In the genomic region with DNA sequence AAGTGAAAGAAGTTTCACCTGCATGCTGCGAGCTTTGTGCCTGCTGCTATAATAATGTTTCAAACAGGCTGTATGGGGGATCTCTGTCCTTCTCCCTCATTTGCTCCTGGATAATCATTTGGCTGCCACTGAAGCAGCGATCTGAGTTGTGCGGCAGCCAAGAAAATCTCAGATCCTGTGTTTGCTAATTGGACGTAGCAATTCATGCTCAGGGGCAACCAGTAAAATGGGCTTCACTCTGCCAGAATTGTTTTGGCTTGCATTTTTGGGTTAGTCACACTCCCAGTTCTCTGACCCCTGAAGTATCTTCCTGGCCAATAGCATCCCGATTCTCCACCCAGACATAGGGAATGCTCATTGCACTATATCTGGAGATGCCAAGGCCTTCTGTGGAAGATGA, we compare ENCODE assay signal across 24 cellular contexts.
"Had no signal": no experiment of that assay in that cellular context is flagged by ENCODE, and none has a peak within 500 bp of the region (broad histone marks: within the 10 kb centered on the region; RNA-seq: fewer than 3 reads in every experiment).

No MANE protein-coding gene starts in this region.

- H3K36me3 ChIP-seq: cardiac muscle cell, gastrocnemius medialis, left ventricle myocardium inferior, neural progenitor cell, right atrium auricular region, thoracic aorta had no signal

- FAIRE-seq: urothelium cell line had no signal

- ATAC-seq: activated CD4-positive, alpha-beta T cell treated with anti-CD3 and anti-CD28 coated beads for 36 hours; activated CD8-positive, alpha-beta T cell treated with anti-CD3 and anti-CD28 coated beads, Interleukin-2, amount 10 ng/mL, durations not matched to agents 7 days and 5 days; activated naive CD4-positive, alpha-beta T cell treated with anti-CD3 and anti-CD28 coated beads, Interleukin-2, amount 50 U/mL, for 72 hours; activated T-cell treated with anti-CD3 and anti-CD28 coated beads, Interleukin-2, amount 50 U/mL, for 72 hours; effector memory CD8-positive, alpha-beta T cell; gastrocnemius medialis; natural killer cell had no signal

- H3K4me3 ChIP-seq: cardiac muscle cell, gastrocnemius medialis, left ventricle myocardium inferior, lung, neural progenitor cell, right atrium auricular region, thoracic aorta had no signal

- H3K27ac ChIP-seq: cardiac muscle cell, gastrocnemius medialis, left ventricle myocardium inferior, neural progenitor cell, right atrium auricular region, thoracic aorta had no signal

- H3K4me2 ChIP-seq: neural progenitor cell had no signal

- H3K9me3 ChIP-seq: gastrocnemius medialis, left ventricle myocardium inferior, right atrium auricular region, thoracic aorta had no signal

- H2AFZ ChIP-seq: neural progenitor cell had no signal

- H3K4me1 ChIP-seq: gastrocnemius medialis, left ventricle myocardium inferior, neural progenitor cell, right atrium auricular region had no signal

- H3K9ac ChIP-seq: neural progenitor cell had no signal

- DNase-seq: activated CD4-positive, alpha-beta T cell treated with anti-CD3 and anti-CD28 coated beads for 36 hours; activated CD4-positive, CD25-positive, alpha-beta regulatory T cell; activated CD8-positive, alpha-beta T cell treated with anti-CD3 and anti-CD28 coated beads, Interleukin-2, amount 10 ng/mL, durations not matched to agents 7 days and 5 days; activated naive CD4-positive, alpha-beta T cell; activated T-cell treated with anti-CD3 and anti-CD28 coated beads for 4 hours; activated T-cell treated with anti-CD3 and anti-CD28 coated beads, Interleukin-2, amount 50 U/mL, for 72 hours; cortex of kidney; effector memory CD8-positive, alpha-beta T cell; erythroblast; gastrocnemius medialis; glutamatergic neuron; left ventricle myocardium inferior; mesendoderm; natural killer cell; occipital lobe; stimulated activated CD4-positive, alpha-beta T cell treated with anti-CD3 and anti-CD28 coated beads, Interleukin-4, amount 100 ng/mL, for 1 hour; trophoblast cell had no signal

- H3K27me3 ChIP-seq: gastrocnemius medialis, neural progenitor cell, right atrium auricular region had no signal
